Comparison of ENCODE assay signal across 6 cellular contexts in genomic region chr3:67788396-67788795, GRCh38.
"Had no signal": no experiment of that assay in that cellular context is flagged by ENCODE, and none has a peak within 500 bp of the region (broad histone marks: within the 10 kb centered on the region; RNA-seq: fewer than 3 reads in every experiment).

No MANE protein-coding gene starts in this region.

- H3K36me3 ChIP-seq: HAP-1 had no signal

- H3K4me3 ChIP-seq: HAP-1, K562 had no signal

- H3K4me1 ChIP-seq: HAP-1 had no signal

- H3K9me3 ChIP-seq: HAP-1 had no signal

- H3K27ac Mint-ChIP-seq: HFFc6 had no signal

- H3K4me3 Mint-ChIP-seq: HFFc6 had no signal

- DNase-seq: GOT3, H7, HFFc6, IMR-90 had no signal
